In genomic region chr13:50244913-50245574, GRCh38 we compare ENCODE assay signal across 8 cellular contexts.
A peak's percentile ranks its signal among the peaks of the same experiment; 100 is the strongest.
DNase-seq lines count a peak whose midpoint lies in the region; ATAC-seq and TF ChIP-seq lines count a peak whose summit lies in the region.

No MANE protein-coding gene starts in this region.

- no peak for TF ChIP-seq CTCF in GM10266 (IDR thresholded peaks at IDR 0.05; ENCODE audit: control insufficient read depth, insufficient read depth, low read depth, missing control alignments)
- no peak for TF ChIP-seq CTCF in kidney epithelial cell (IDR thresholded peaks at IDR 0.05; ENCODE audit: insufficient read depth, low read length, poor library complexity, severe bottlenecking)
- TF ChIP-seq CTCF in stomach (IDR thresholded peaks at IDR 0.05), result no peak

- ATAC-seq in GM21825 (IDR thresholded peaks at IDR 0.05; ENCODE audit: unreplicated experiment), result peak; percentile 86
- peak; percentile 94 to 95 for ATAC-seq in activated T-cell treated with anti-CD3 and anti-CD28 coated beads, Interleukin-2, amount 50 U/mL, for 4 hours

- H3K4me1 Mint-ChIP-seq in activated T-cell treated with anti-CD3 and anti-CD28 coated beads, Interleukin-2, amount 50 U/mL, for 4 hours (ENCODE audit: low read depth), result peaks cover 44% of the 10 kb centered on the region

- H3K36me3 ChIP-seq in kidney epithelial cell (ENCODE audit: control insufficient read depth, insufficient read depth, low read length) (no peaks in the 10 kb centered on the region), stomach (no peaks in the 10 kb centered on the region)

- peak overlapping the region; percentile 16 for H3K4me3 Mint-ChIP-seq in activated T-cell treated with anti-CD3 and anti-CD28 coated beads, Interleukin-2, amount 50 U/mL, for 4 hours

- no peaks in the 10 kb centered on the region for H3K27me3 ChIP-seq in kidney epithelial cell (ENCODE audit: control insufficient read depth, insufficient read depth, low read length)
- H3K27me3 ChIP-seq in stomach, result no peaks in the 10 kb centered on the region

- peak overlapping the region in 2 of 5 donors; percentile 1 to 13 for H3K27ac ChIP-seq in stomach

- no peaks in the 10 kb centered on the region for H3K9me3 Mint-ChIP-seq in activated T-cell treated with anti-CD3 and anti-CD28 coated beads, Interleukin-2, amount 50 U/mL, for 4 hours

- 40 to 71% (median 47%) methylated on average over 5 of the region's 5 CpGs for WGBS in stomach, 5 donors

- TF ChIP-seq EP300 in stomach (IDR thresholded peaks at IDR 0.05), result no peak

- TF ChIP-seq POLR2A in stomach (IDR thresholded peaks at IDR 0.05), result no peak

- H3K4me1 ChIP-seq in stomach, result peaks cover 6 to 15% (median 8%) of the 10 kb centered on the region in 4 donors

- no peaks in the 10 kb centered on the region for H3K27me3 Mint-ChIP-seq in activated T-cell treated with anti-CD3 and anti-CD28 coated beads, Interleukin-2, amount 50 U/mL, for 4 hours (ENCODE audit: low read depth)

- DNase-seq in GM10266 (ENCODE audit: extremely low spot score), result peak; percentile 39
- peak; percentile 84 for DNase-seq in LoVo (ENCODE audit: low spot score)
- DNase-seq in activated T-cell treated with anti-CD3 and anti-CD28 coated beads, Interleukin-2, amount 50 U/mL, for 4 hours, result peak; percentile 29
- DNase-seq in kidney epithelial cell (ENCODE audit: low read depth), result peak; percentile 92
- DNase-seq in stomach, result peak; percentile 36
- DNase-seq in NCI-H1105 (lab: John Stamatoyannopoulos, UW), result no peak
- DNase-seq in epidermal melanocyte (ENCODE audit: insufficient read length, low spot score), result no peak

- H3K4me3 ChIP-seq in kidney epithelial cell (ENCODE audit: low read depth, low read length) (no peak overlapping the region), stomach (no peak overlapping the region)

- no peaks in the 10 kb centered on the region for H3K9me3 ChIP-seq in stomach

- intact Hi-C loops in stomach (cut with DNase I; ENCODE audit: low total_unique reads), result no loop called here

- H3K36me3 Mint-ChIP-seq in activated T-cell treated with anti-CD3 and anti-CD28 coated beads, Interleukin-2, amount 50 U/mL, for 4 hours (ENCODE audit: insufficient read depth), result peaks cover 4% of the 10 kb centered on the region

Comparison
In these comparisons a context has a peak if more than half of its experiments do, and no peak if none do; other contexts are left out.
1. DNase-seq: peak in GM10266 (single experiment), LoVo (single experiment), activated T-cell treated with anti-CD3 and anti-CD28 coated beads, Interleukin-2, amount 50 U/mL, for 4 hours (single experiment), kidney epithelial cell (single experiment) and stomach (single experiment); none in NCI-H1105 (single experiment) and epidermal melanocyte (single experiment).